8 cellular contexts compared by ENCODE assay signal in genomic region chr3:52536369-52537164, GRCh38. TPM values are rescaled to one million over a fixed set of nuclear protein-coding genes. Genes with fewer than 3 reads are reported as not detected.
A peak's percentile ranks its signal among the peaks of the same experiment; 100 is the strongest.
DNase-seq lines count a peak whose midpoint lies in the region; ATAC-seq and TF ChIP-seq lines count a peak whose summit lies in the region.

Gene UQCC5, plus strand, starts transcription at chr3:52536605. Its CDS starts 151 bp downstream, at chr3:52536756.

- no peaks in the 10 kb centered on the region for H3K27me3 ChIP-seq in fibroblast of lung (ENCODE audit: control insufficient read depth, insufficient read depth, low read length)
- H3K27me3 ChIP-seq in naive thymus-derived CD4-positive, alpha-beta T cell (ENCODE audit: control insufficient read depth in 2 of 2, insufficient read depth in 2 of 2, low read length in 2 of 2), result no peaks in the 10 kb centered on the region

- no peaks in the 10 kb centered on the region for H4K20me1 ChIP-seq in fibroblast of lung (ENCODE audit: control insufficient read depth, extremely low read depth, insufficient read depth, low read length)

- CTCF ChIA-PET in naive thymus-derived CD4-positive, alpha-beta T cell (lab: Charles Lee), result interaction anchor here (0.8 kb wide), 1 partner anchor 19 kb away, joined by 3 read pairs; no protein-coding TSS in a partner anchor

- no peaks in the 10 kb centered on the region for H3K36me3 ChIP-seq in fibroblast of lung (ENCODE audit: control insufficient read depth, insufficient read depth, low read length)
- no peaks in the 10 kb centered on the region for H3K36me3 ChIP-seq in naive thymus-derived CD4-positive, alpha-beta T cell (ENCODE audit: control insufficient read depth in 2 of 3, insufficient read depth in 3 of 3, low read length in 3 of 3)

- ATAC-seq in activated T-helper 17 cell treated with anti-CD3 and anti-CD28 coated beads, Interleukin-2, amount 50 U/mL, for 72 hours (replicated peaks), result peak; percentile 92
- ATAC-seq in naive thymus-derived CD4-positive, alpha-beta T cell, result peak; percentile 95
- peak; percentile 97 for ATAC-seq in stimulated activated memory B cell treated with anti-CD40 and anti-IgM and Interleukin-4, amounts not matched to agents 10 μg/mL and 1 μg/mL and 100 μg/mL, for 72 hours

- no peaks in the 10 kb centered on the region for H3K9me3 Mint-ChIP-seq in activated T-helper 17 cell treated with anti-CD3 and anti-CD28 coated beads, Interleukin-2, amount 50 U/mL, for 72 hours
- peaks cover 0 to 3% (median 0%) of the 10 kb centered on the region in 11 donors for H3K9me3 Mint-ChIP-seq in naive thymus-derived CD4-positive, alpha-beta T cell
- no peaks in the 10 kb centered on the region for H3K9me3 Mint-ChIP-seq in stimulated activated memory B cell treated with anti-CD40 and anti-IgM and Interleukin-4, amounts not matched to agents 10 μg/mL and 1 μg/mL and 100 μg/mL, for 72 hours

- DNase-seq in ELF-1 (ENCODE audit: low read depth, low spot score) (peak; percentile 100), H4 (ENCODE audit: low spot score) (peak; percentile 94), LNCaP clone FGC (ENCODE audit: low read depth) (peak; percentile 95), RPMI8226 (peak; percentile 99), fibroblast of lung (ENCODE audit: low read depth in 2 of 2) (peak; percentile 98 to 99)
- peak; percentile 89 to 98 (median 97) for DNase-seq in naive thymus-derived CD4-positive, alpha-beta T cell

- H3K9me3 ChIP-seq in fibroblast of lung (ENCODE audit: control insufficient read depth, insufficient read depth, low read depth, low read length), result no peaks in the 10 kb centered on the region
- H3K9me3 ChIP-seq in naive thymus-derived CD4-positive, alpha-beta T cell (ENCODE audit: control insufficient read depth in 2 of 3, low read length in 3 of 3), result no peaks in the 10 kb centered on the region

- intact Hi-C loops in naive thymus-derived CD4-positive, alpha-beta T cell (cut with micrococcal nuclease), result loop anchor here (1.0 to 10.0 kb wide), 12 partner anchors 81 to 1036 kb away; partner anchors contain the start of genes NISCH (in 2 of the 2), PBRM1 (in 2 of the 2), SPCS1 (in 2 of the 2) and DCAF1 (in 1 of the 2)

- H3K27ac ChIP-seq in fibroblast of lung (ENCODE audit: insufficient read depth, low read length), result peak within 1 kb of the TSS; percentile 92
- peak within 1 kb of the TSS; percentile 85 for H3K27ac ChIP-seq in naive thymus-derived CD4-positive, alpha-beta T cell (ENCODE audit: low read depth, low read length)

- peaks cover 46% of the 10 kb centered on the region for H3K79me2 ChIP-seq in fibroblast of lung (ENCODE audit: control insufficient read depth, insufficient read depth, low read length)

- no peaks in the 10 kb centered on the region for H3K27me3 Mint-ChIP-seq in activated T-helper 17 cell treated with anti-CD3 and anti-CD28 coated beads, Interleukin-2, amount 50 U/mL, for 72 hours
- no peaks in the 10 kb centered on the region for H3K27me3 Mint-ChIP-seq in naive thymus-derived CD4-positive, alpha-beta T cell
- no peaks in the 10 kb centered on the region for H3K27me3 Mint-ChIP-seq in stimulated activated memory B cell treated with anti-CD40 and anti-IgM and Interleukin-4, amounts not matched to agents 10 μg/mL and 1 μg/mL and 100 μg/mL, for 72 hours

- peak within 1 kb of the TSS; percentile 54 for H2AFZ ChIP-seq in fibroblast of lung (ENCODE audit: low read length)

- H3K4me1 Mint-ChIP-seq in activated T-helper 17 cell treated with anti-CD3 and anti-CD28 coated beads, Interleukin-2, amount 50 U/mL, for 72 hours, result peaks cover 28% of the 10 kb centered on the region
- peaks cover 29 to 66% (median 50%) of the 10 kb centered on the region in 7 donors for H3K4me1 Mint-ChIP-seq in naive thymus-derived CD4-positive, alpha-beta T cell
- H3K4me1 Mint-ChIP-seq in stimulated activated memory B cell treated with anti-CD40 and anti-IgM and Interleukin-4, amounts not matched to agents 10 μg/mL and 1 μg/mL and 100 μg/mL, for 72 hours, result peaks cover 58% of the 10 kb centered on the region

- H3K36me3 Mint-ChIP-seq in activated T-helper 17 cell treated with anti-CD3 and anti-CD28 coated beads, Interleukin-2, amount 50 U/mL, for 72 hours (ENCODE audit: low read depth), result peaks cover 47% of the 10 kb centered on the region
- peaks cover 0 to 19% (median 8%) of the 10 kb centered on the region in 5 donors for H3K36me3 Mint-ChIP-seq in naive thymus-derived CD4-positive, alpha-beta T cell
- H3K36me3 Mint-ChIP-seq in stimulated activated memory B cell treated with anti-CD40 and anti-IgM and Interleukin-4, amounts not matched to agents 10 μg/mL and 1 μg/mL and 100 μg/mL, for 72 hours, result peaks cover 20% of the 10 kb centered on the region

- POLR2A ChIA-PET in naive thymus-derived CD4-positive, alpha-beta T cell (lab: Charles Lee), result interaction anchor here (0.6 to 1.4 kb wide), 11 partner anchors 8 to 510 kb away, joined by 3 to 8 read pairs (median 3); partner anchors contain the start of gene SFMBT1

- peak within 1 kb of the TSS; percentile 67 for H3K4me3 ChIP-seq in LNCaP clone FGC (ENCODE audit: low read depth, low read length)
- H3K4me3 ChIP-seq in fibroblast of lung (replicated peaks in 1 of 4; ENCODE audit: control extremely low read depth in 1 of 4, insufficient read depth in 1 of 4, low read depth in 3 of 4, low read length in 4 of 4), result peak within 1 kb of the TSS; percentile 78 to 92 (median 88)
- peak within 1 kb of the TSS; percentile 67 for H3K4me3 ChIP-seq in naive thymus-derived CD4-positive, alpha-beta T cell (ENCODE audit: low read length)

- TF ChIP-seq CTCF in LNCaP clone FGC (IDR thresholded peaks at IDR 0.05; ENCODE audit: control insufficient read depth, extremely low read depth, insufficient read depth) (no peak), fibroblast of lung (conservative IDR thresholded peaks at IDR 0.05 in 1 of 2, IDR thresholded peaks at IDR 0.05 in 1 of 2; ENCODE audit: low read depth in 1 of 2, low read length in 2 of 2) (no peak)

- H3K4me3 Mint-ChIP-seq in activated T-helper 17 cell treated with anti-CD3 and anti-CD28 coated beads, Interleukin-2, amount 50 U/mL, for 72 hours, result peak within 1 kb of the TSS; percentile 88
- peak within 1 kb of the TSS; percentile 96 to 100 (median 99) for H3K4me3 Mint-ChIP-seq in naive thymus-derived CD4-positive, alpha-beta T cell
- peak within 1 kb of the TSS; percentile 97 for H3K4me3 Mint-ChIP-seq in stimulated activated memory B cell treated with anti-CD40 and anti-IgM and Interleukin-4, amounts not matched to agents 10 μg/mL and 1 μg/mL and 100 μg/mL, for 72 hours

- H3K27ac Mint-ChIP-seq in activated T-helper 17 cell treated with anti-CD3 and anti-CD28 coated beads, Interleukin-2, amount 50 U/mL, for 72 hours, result peak within 1 kb of the TSS; percentile 99
- peak within 1 kb of the TSS; percentile 96 to 99 (median 98) for H3K27ac Mint-ChIP-seq in naive thymus-derived CD4-positive, alpha-beta T cell
- H3K27ac Mint-ChIP-seq in stimulated activated memory B cell treated with anti-CD40 and anti-IgM and Interleukin-4, amounts not matched to agents 10 μg/mL and 1 μg/mL and 100 μg/mL, for 72 hours, result peak within 1 kb of the TSS; percentile 99

- H3K4me1 ChIP-seq in fibroblast of lung (ENCODE audit: control insufficient read depth, extremely low read depth, insufficient read depth, low read length), result peaks cover 11% of the 10 kb centered on the region
- H3K4me1 ChIP-seq in naive thymus-derived CD4-positive, alpha-beta T cell (ENCODE audit: control insufficient read depth in 2 of 2, insufficient read depth in 2 of 2, low read length in 2 of 2), result peaks cover 24 to 30% of the 10 kb centered on the region in 2 donors

- peak within 1 kb of the TSS; percentile 99 for H3K4me2 ChIP-seq in fibroblast of lung (ENCODE audit: extremely low read depth, insufficient read depth, low read length)

- peak within 1 kb of the TSS; percentile 87 for H3K9ac ChIP-seq in fibroblast of lung (ENCODE audit: insufficient read depth, low read length)

RNA-seq across cellular contexts. Expression of gene UQCC5, which starts in this region (rescaled TPM):
- total RNA-seq in H4 (2014; rRNA removed; shearing (Covaris generic)), result 1.5 and 102 TPM in 2 replicates
- total RNA-seq in activated T-helper 17 cell treated with anti-CD3 and anti-CD28 coated beads, Interleukin-2, amount 50 U/mL, for 72 hours, result 10 to 100 TPM in 1 of 2 donors, 1 to 10 TPM in 1; 7.9 to 12.0 TPM
- total RNA-seq in fibroblast of lung, result 5.1 and 9.4 TPM in 2 replicates
- polyA plus RNA-seq in fibroblast of lung, result 12.3 and 13.8 TPM in 2 replicates
- polyA plus RNA-seq in fibroblast of lung (2012), result 59.2 and 79.3 TPM in 2 replicates
- polyA minus RNA-seq in fibroblast of lung (ENCODE audit: low replicate concordance), result 4.7 and 15.7 TPM in 2 replicates
- 10 to 100 TPM in 3 of 5 experiments, 1 to 10 TPM in 2; 5.4 to 11.9 (median 10.7) TPM for total RNA-seq in naive thymus-derived CD4-positive, alpha-beta T cell
- polyA plus RNA-seq in naive thymus-derived CD4-positive, alpha-beta T cell, result 10 to 100 TPM; 24.3 to 28.2 TPM

Comparison
In these comparisons a context has a peak if more than half of its experiments do, and no peak if none do; other contexts are left out.
1. Peak in every context shown above with its lines: DNase-seq, ATAC-seq, H3K4me3 ChIP-seq and H3K27ac ChIP-seq.